ENCODE assay signal across 8 cellular contexts in the genomic region with DNA sequence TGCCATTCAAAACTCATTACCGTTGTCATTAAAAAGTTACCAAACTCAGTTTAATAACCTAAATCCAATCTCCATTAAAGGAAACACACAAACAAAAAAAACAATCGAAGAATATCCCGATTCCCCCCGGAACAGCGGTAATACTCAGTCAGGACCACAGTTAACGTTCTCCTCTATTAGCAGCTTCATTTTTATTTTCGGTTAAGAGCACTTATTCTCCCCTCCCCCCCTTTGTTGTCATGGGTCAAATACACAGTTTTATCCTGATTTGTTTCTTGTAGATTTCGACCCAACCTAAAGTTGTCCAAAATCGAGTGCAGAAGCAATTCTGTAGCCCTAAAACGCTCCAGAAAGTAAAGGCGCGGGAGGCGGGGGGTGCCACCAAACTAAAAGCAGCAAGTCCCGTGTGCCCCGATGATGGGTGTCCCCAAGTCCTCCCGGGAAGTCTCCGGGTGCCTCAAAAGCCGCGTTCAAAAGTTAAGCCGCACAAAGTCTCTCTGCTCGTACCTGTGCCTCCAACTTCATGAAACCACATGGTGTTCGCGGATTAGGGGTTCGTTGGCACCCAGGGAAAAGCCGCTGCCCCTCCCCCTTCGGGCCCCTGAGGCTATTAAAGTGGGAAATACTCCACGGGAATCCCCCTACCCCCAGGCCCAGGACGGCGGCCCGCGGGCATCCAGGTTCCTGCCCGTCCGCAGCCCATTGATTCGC. TPM values are rescaled to one million over a fixed set of nuclear protein-coding genes. Genes with fewer than 3 reads are reported as not detected.
DNase-seq lines count a peak whose midpoint lies in the region; ATAC-seq and TF ChIP-seq lines count a peak whose summit lies in the region.

No MANE protein-coding gene starts in this region.

- H3K27me3 Mint-ChIP-seq in Caco-2 (ENCODE audit: insufficient read depth, unreplicated experiment), result no peaks in the 10 kb centered on the region
- H3K27me3 Mint-ChIP-seq in dendritic cell treated with granulocyte-macrophage colony-stimulating factor and Interleukin-4, amounts not matched to agents 40 ng/mL and 50 ng/mL, for 4 days, result no peaks in the 10 kb centered on the region
- H3K27me3 Mint-ChIP-seq in mesothelial cell of epicardium (ENCODE audit: low read depth), result no peaks in the 10 kb centered on the region

- peak overlapping the region; percentile 99 for H3K27ac Mint-ChIP-seq in Caco-2 (ENCODE audit: unreplicated experiment)
- peak overlapping the region; percentile 99 for H3K27ac Mint-ChIP-seq in dendritic cell treated with granulocyte-macrophage colony-stimulating factor and Interleukin-4, amounts not matched to agents 40 ng/mL and 50 ng/mL, for 4 days
- H3K27ac Mint-ChIP-seq in mesothelial cell of epicardium, result peak overlapping the region; percentile 68

- CTCF ChIA-PET in Caco-2 (lab: Charles Lee), result interaction anchor here (2.3 kb wide), 1 partner anchor 20 kb away, joined by 6 read pairs; no protein-coding TSS in a partner anchor

- no peaks in the 10 kb centered on the region for H3K27me3 ChIP-seq in Caco-2 (replicated peaks; ENCODE audit: control insufficient read depth, insufficient read depth, low read length)

- TSS peak; percentile 39 for BruUV-seq in Caco-2 (replicated peaks; lab: Mats Ljungman, UMichigan)

- peaks cover 17% of the 10 kb centered on the region for H3K4me1 Mint-ChIP-seq in Caco-2 (ENCODE audit: low read depth, unreplicated experiment)
- H3K4me1 Mint-ChIP-seq in dendritic cell treated with granulocyte-macrophage colony-stimulating factor and Interleukin-4, amounts not matched to agents 40 ng/mL and 50 ng/mL, for 4 days (ENCODE audit: low read depth), result peaks cover 29% of the 10 kb centered on the region
- H3K4me1 Mint-ChIP-seq in mesothelial cell of epicardium, result peaks cover 24% of the 10 kb centered on the region

- H3K36me3 Mint-ChIP-seq in Caco-2 (ENCODE audit: insufficient read depth, unreplicated experiment) (peaks cover 69% of the 10 kb centered on the region), mesothelial cell of epicardium (no peaks in the 10 kb centered on the region)
- H3K36me3 Mint-ChIP-seq in dendritic cell treated with granulocyte-macrophage colony-stimulating factor and Interleukin-4, amounts not matched to agents 40 ng/mL and 50 ng/mL, for 4 days (ENCODE audit: low read depth), result peaks cover 55% of the 10 kb centered on the region

- H3K9me3 Mint-ChIP-seq in Caco-2 (ENCODE audit: unreplicated experiment), result no peaks in the 10 kb centered on the region
- H3K9me3 Mint-ChIP-seq in dendritic cell treated with granulocyte-macrophage colony-stimulating factor and Interleukin-4, amounts not matched to agents 40 ng/mL and 50 ng/mL, for 4 days, result no peaks in the 10 kb centered on the region
- H3K9me3 Mint-ChIP-seq in mesothelial cell of epicardium, result peaks cover 5% of the 10 kb centered on the region

- POLR2A ChIA-PET in Caco-2 (lab: Charles Lee), result interaction anchor here (0.5 kb wide), 1 partner anchor 126 kb away, joined by 5 read pairs; no protein-coding TSS in a partner anchor

- no peaks in the 10 kb centered on the region for H3K9me3 ChIP-seq in Caco-2

- peak overlapping the region; percentile 94 for H3K4me3 ChIP-seq in Caco-2 (ENCODE audit: low read depth, low read length)

- H3K4me1 ChIP-seq in Caco-2, result peaks cover 18% of the 10 kb centered on the region

- DNase-seq in Caco-2, result peak in 1 of 2 experiments; percentile 29
- peak; percentile 43 for DNase-seq in T-helper 22 cell (ENCODE audit: low read depth)
- DNase-seq in mesothelial cell of epicardium (ENCODE audit: low spot score in 2 of 2, unreplicated experiment in 2 of 2), result peak in 1 of 2 experiments; percentile 51
- peak; percentile 34 to 67 (median 48) for DNase-seq in stimulated activated naive CD4-positive, alpha-beta T cell (lab: John Stamatoyannopoulos, UW)
- DNase-seq in NCI-H2196 (lab: John Stamatoyannopoulos, UW; ENCODE audit: unreplicated experiment), result no peak
- DNase-seq in HK-2 (ENCODE audit: unreplicated experiment), result no peak

- peaks cover 2% of the 10 kb centered on the region for H3K36me3 ChIP-seq in Caco-2 (ENCODE audit: control insufficient read depth, insufficient read depth, low read length)

- peak; percentile 16 for ATAC-seq in HG02852 (IDR thresholded peaks at IDR 0.05; ENCODE audit: unreplicated experiment)

- no peak for TF ChIP-seq CTCF in Caco-2 (IDR thresholded peaks at IDR 0.05; ENCODE audit: insufficient read depth in 1 of 2, low read depth in 1 of 2, low read length in 1 of 2, severe bottlenecking in 1 of 2, unreplicated experiment in 1 of 2)
- no peak for TF ChIP-seq CTCF in mesothelial cell of epicardium (IDR thresholded peaks at IDR 0.05; ENCODE audit: unreplicated experiment)

- H3K4me3 Mint-ChIP-seq in Caco-2 (ENCODE audit: unreplicated experiment), result peak overlapping the region; percentile 88
- H3K4me3 Mint-ChIP-seq in dendritic cell treated with granulocyte-macrophage colony-stimulating factor and Interleukin-4, amounts not matched to agents 40 ng/mL and 50 ng/mL, for 4 days, result peak overlapping the region; percentile 79
- peak overlapping the region; percentile 76 for H3K4me3 Mint-ChIP-seq in mesothelial cell of epicardium

- intact Hi-C loops in Caco-2 (cut with micrococcal nuclease; ENCODE audit: unreplicated experiment), result no loop called here
- intact Hi-C loops in dendritic cell treated with granulocyte-macrophage colony-stimulating factor and Interleukin-4, amounts not matched to agents 40 ng/mL and 50 ng/mL, for 4 days (cut with micrococcal nuclease), result no loop called here

RNA-seq across cellular contexts. Expression of a gene that starts 1.0 kb away (rescaled TPM):
- 675 and 693 TPM in 2 replicates for total RNA-seq in Caco-2 (2022)
- 542 to 571 TPM (median 565 TPM) in 3 replicates for total RNA-seq in mesothelial cell of epicardium

RNA-seq across cellular contexts. Expression of a gene that starts 23.7 kb away (rescaled TPM):
- total RNA-seq in Caco-2 (2022) (119 and 142 TPM in 2 replicates), mesothelial cell of epicardium (69.6 to 79.7 TPM (median 71.9 TPM) in 3 replicates)

RNA-seq across cellular contexts. Expression of a gene that starts 27.5 kb away (rescaled TPM):
- total RNA-seq in Caco-2 (2022), result 210 and 244 TPM in 2 replicates
- 121 to 132 TPM (median 124 TPM) in 3 replicates for total RNA-seq in mesothelial cell of epicardium

RNA-seq across cellular contexts. Expression of a gene that starts 50.2 kb away (rescaled TPM):
- total RNA-seq in Caco-2 (2022), result 59.3 and 68.4 TPM in 2 replicates
- total RNA-seq in mesothelial cell of epicardium, result 44.3 to 51.0 TPM (median 46.8 TPM) in 3 replicates

Comparison
In these comparisons a context has a peak if more than half of its experiments do, and no peak if none do; other contexts are left out.
1. DNase-seq: peak in T-helper 22 cell (single experiment) and stimulated activated naive CD4-positive, alpha-beta T cell (6 of 6); none in NCI-H2196 (single experiment) and HK-2 (single experiment).
2. Peak in every context shown above with its lines, with median percentiles within 50 percentile points of each other: H3K27ac Mint-ChIP-seq and H3K4me3 Mint-ChIP-seq.